Comparison of ENCODE assay signal across 12 cellular contexts in genomic region chr3:146803746-146804145, GRCh38.
A peak's percentile ranks its signal among the peaks of the same experiment; 100 is the strongest.
DNase-seq lines count a peak whose midpoint lies in the region; ATAC-seq and TF ChIP-seq lines count a peak whose summit lies in the region.
"Had no signal": no experiment of that assay in that cellular context is flagged by ENCODE, and none has a peak within 500 bp of the region (broad histone marks: within the 10 kb centered on the region; RNA-seq: fewer than 3 reads in every experiment).

No MANE protein-coding gene starts in this region.

- H3K27me3 Mint-ChIP-seq in nephron (ENCODE audit: low read depth): no peaks in the 10 kb centered on the region
- no peaks in the 10 kb centered on the region for H3K27me3 Mint-ChIP-seq in activated CD4-positive, alpha-beta memory T cell treated with anti-CD3 and anti-CD28 coated beads for 36 hours

- H3K4me2 ChIP-seq in BLaER1 treated with 17β-estradiol and CSF1 and Interleukin-3, amounts not matched to agents 10 nM and 100 nM: peak overlapping the region in 7 of 11 experiments; percentile 27 to 67 (median 39); a peak in 12 of 22 replicates

- H3K9ac ChIP-seq in BLaER1 treated with 17β-estradiol and CSF1 and Interleukin-3, amounts not matched to agents 10 nM and 100 nM: no peak overlapping the region

- no peaks in the 10 kb centered on the region for H3K36me3 ChIP-seq in BLaER1 treated with 17β-estradiol and CSF1 and Interleukin-3, amounts not matched to agents 10 nM and 100 nM
- H3K36me3 ChIP-seq: heart left ventricle had no signal

- peaks cover 22% of the 10 kb centered on the region for H3K4me1 Mint-ChIP-seq in nephron
- no peaks in the 10 kb centered on the region for H3K4me1 Mint-ChIP-seq in activated CD4-positive, alpha-beta memory T cell treated with anti-CD3 and anti-CD28 coated beads for 36 hours (ENCODE audit: low read depth)

- H3K36me3 Mint-ChIP-seq in nephron (ENCODE audit: low read depth): no peaks in the 10 kb centered on the region
- H3K36me3 Mint-ChIP-seq in activated CD4-positive, alpha-beta memory T cell treated with anti-CD3 and anti-CD28 coated beads for 36 hours: no peaks in the 10 kb centered on the region

- peak overlapping the region in 4 of 11 experiments; percentile 2 to 26 (median 11); a peak in 2 of 22 replicates for H3K27ac ChIP-seq in BLaER1 treated with 17β-estradiol and CSF1 and Interleukin-3, amounts not matched to agents 10 nM and 100 nM
- H3K27ac ChIP-seq: coronary artery, heart left ventricle had no signal

- H4K20me1 ChIP-seq in BLaER1 treated with 17β-estradiol and CSF1 and Interleukin-3, amounts not matched to agents 10 nM and 100 nM: no peaks in the 10 kb centered on the region

- peaks cover 0 to 17% (median 7%) of the 10 kb centered on the region in 10 experiments; a peak in 11 of 20 replicates for H3K4me1 ChIP-seq in BLaER1 treated with 17β-estradiol and CSF1 and Interleukin-3, amounts not matched to agents 10 nM and 100 nM
- H3K4me1 ChIP-seq: heart left ventricle had no signal

- no peak overlapping the region for H3K4me3 ChIP-seq in BLaER1 treated with 17β-estradiol and CSF1 and Interleukin-3, amounts not matched to agents 10 nM and 100 nM
- no peak overlapping the region for H3K4me3 ChIP-seq in choroid plexus epithelial cell (ENCODE audit: low read depth, low read length)
- H3K4me3 ChIP-seq: coronary artery, heart left ventricle had no signal

- intact Hi-C loops in activated CD4-positive, alpha-beta memory T cell treated with anti-CD3 and anti-CD28 coated beads for 36 hours (cut with micrococcal nuclease): no loop called here

- no peaks in the 10 kb centered on the region for H3K27me3 ChIP-seq in BLaER1 treated with 17β-estradiol and CSF1 and Interleukin-3, amounts not matched to agents 10 nM and 100 nM
- H3K27me3 ChIP-seq: heart left ventricle had no signal

- DNase-seq in NCI-H1694 treated with DMSO at 0.1 percent for 48 hours (lab: John Stamatoyannopoulos, UW) (peak; percentile 23), choroid plexus epithelial cell (ENCODE audit: low read depth) (peak; percentile 96), HT-29 (ENCODE audit: low spot score) (no peak)
- no peak for DNase-seq in activated CD4-positive, alpha-beta memory T cell treated with anti-CD3 and anti-CD28 coated beads for 36 hours
- DNase-seq: heart left ventricle, RPMI8226 had no signal

- POLR2A ChIA-PET in activated CD4-positive, alpha-beta memory T cell treated with anti-CD3 and anti-CD28 coated beads for 36 hours (lab: Charles Lee): no interaction called here

- CTCF ChIA-PET in activated CD4-positive, alpha-beta memory T cell treated with anti-CD3 and anti-CD28 coated beads for 36 hours (lab: Charles Lee): no interaction called here

- H3K4me3 Mint-ChIP-seq in nephron: peak overlapping the region in 1 of 3 experiments; percentile 13
- no peak overlapping the region for H3K4me3 Mint-ChIP-seq in activated CD4-positive, alpha-beta memory T cell treated with anti-CD3 and anti-CD28 coated beads for 36 hours

- TF ChIP-seq CTCF in choroid plexus epithelial cell (conservative IDR thresholded peaks at IDR 0.05; ENCODE audit: low read depth, low read length) (no peak), nephron (IDR thresholded peaks at IDR 0.05; ENCODE audit: unreplicated experiment in 3 of 3) (no peak)

- peak overlapping the region; percentile 92 to 95 (median 95) for H3K27ac Mint-ChIP-seq in nephron
- no peak overlapping the region for H3K27ac Mint-ChIP-seq in activated CD4-positive, alpha-beta memory T cell treated with anti-CD3 and anti-CD28 coated beads for 36 hours

- no peaks in the 10 kb centered on the region for H3K9me3 Mint-ChIP-seq in nephron
- H3K9me3 Mint-ChIP-seq in activated CD4-positive, alpha-beta memory T cell treated with anti-CD3 and anti-CD28 coated beads for 36 hours: no peaks in the 10 kb centered on the region

- H3K9me3 ChIP-seq in BLaER1 treated with 17β-estradiol and CSF1 and Interleukin-3, amounts not matched to agents 10 nM and 100 nM (replicated peaks in 1 of 11): no peaks in the 10 kb centered on the region
- H3K9me3 ChIP-seq: heart left ventricle had no signal

- ATAC-seq in HG03135 (IDR thresholded peaks at IDR 0.05; ENCODE audit: unreplicated experiment) (no peak), HG03025 (IDR thresholded peaks at IDR 0.05; ENCODE audit: low FRiP score, unreplicated experiment) (no peak)
- ATAC-seq: HepG2 had no signal

Comparison
In these comparisons a context has a peak if more than half of its experiments do, and no peak if none do; other contexts are left out.
1. DNase-seq: peak in NCI-H1694 treated with DMSO at 0.1 percent for 48 hours (single experiment) and choroid plexus epithelial cell (single experiment); none in HT-29 (single experiment) and activated CD4-positive, alpha-beta memory T cell treated with anti-CD3 and anti-CD28 coated beads for 36 hours (single experiment).